Comparison of ENCODE assay signal across 1 cellular context in the genomic region with DNA sequence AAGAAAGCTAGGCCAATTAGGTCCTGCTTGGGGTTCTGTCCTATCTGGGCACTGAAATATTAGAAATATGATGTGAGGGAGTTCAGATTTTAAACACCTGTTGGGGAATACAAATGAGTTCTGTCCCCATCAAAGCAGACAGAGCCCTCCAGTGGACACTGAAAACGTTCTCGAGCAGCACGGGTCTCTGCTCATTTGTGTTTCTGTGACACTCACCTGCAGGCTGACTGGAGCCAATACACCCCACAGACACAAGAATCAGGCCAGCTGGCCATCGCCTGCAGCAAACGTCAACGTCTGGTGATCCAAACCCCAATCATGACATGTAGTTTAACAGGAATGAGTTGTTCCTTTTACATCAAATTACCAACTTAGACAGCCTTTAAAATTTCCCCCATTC.
TF ChIP-seq lines count a peak whose summit lies in the region.

No MANE protein-coding gene starts in this region.

TF ChIP-seq in H1, 55 proteins besides CTCF, POLR2A, EP300 and RAD21 (continued from another document):
- TF ChIP-seq SP4 (IDR thresholded peaks at IDR 0.05; ENCODE audit: low read length) (no peak), GTF2F1 (IDR thresholded peaks at IDR 0.05; ENCODE audit: borderline replicate concordance, low read depth, low read length) (no peak), TBP (IDR thresholded peaks at IDR 0.05; ENCODE audit: low read depth, low read length) (no peak), SP2 (IDR thresholded peaks at IDR 0.05; ENCODE audit: low read length) (no peak), CBX5 (IDR thresholded peaks at IDR 0.05; ENCODE audit: low read depth, low read length) (no peak), CREB1 (IDR thresholded peaks at IDR 0.05) (no peak), NANOG (IDR thresholded peaks at IDR 0.05; ENCODE audit: insufficient read depth, low read depth, low read length, poor library complexity, severe bottlenecking) (no peak)
- TF ChIP-seq, protein P1, sequence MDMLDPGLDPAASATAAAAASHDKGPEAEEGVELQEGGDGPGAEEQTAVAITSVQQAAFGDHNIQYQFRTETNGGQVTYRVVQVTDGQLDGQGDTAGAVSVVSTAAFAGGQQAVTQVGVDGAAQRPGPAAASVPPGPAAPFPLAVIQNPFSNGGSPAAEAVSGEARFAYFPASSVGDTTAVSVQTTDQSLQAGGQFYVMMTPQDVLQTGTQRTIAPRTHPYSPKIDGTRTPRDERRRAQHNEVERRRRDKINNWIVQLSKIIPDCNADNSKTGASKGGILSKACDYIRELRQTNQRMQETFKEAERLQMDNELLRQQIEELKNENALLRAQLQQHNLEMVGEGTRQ (IDR thresholded peaks at IDR 0.05; ENCODE audit: low read length): no peak
